Comparison of ENCODE assay signal across 1 cellular context in the genomic region with DNA sequence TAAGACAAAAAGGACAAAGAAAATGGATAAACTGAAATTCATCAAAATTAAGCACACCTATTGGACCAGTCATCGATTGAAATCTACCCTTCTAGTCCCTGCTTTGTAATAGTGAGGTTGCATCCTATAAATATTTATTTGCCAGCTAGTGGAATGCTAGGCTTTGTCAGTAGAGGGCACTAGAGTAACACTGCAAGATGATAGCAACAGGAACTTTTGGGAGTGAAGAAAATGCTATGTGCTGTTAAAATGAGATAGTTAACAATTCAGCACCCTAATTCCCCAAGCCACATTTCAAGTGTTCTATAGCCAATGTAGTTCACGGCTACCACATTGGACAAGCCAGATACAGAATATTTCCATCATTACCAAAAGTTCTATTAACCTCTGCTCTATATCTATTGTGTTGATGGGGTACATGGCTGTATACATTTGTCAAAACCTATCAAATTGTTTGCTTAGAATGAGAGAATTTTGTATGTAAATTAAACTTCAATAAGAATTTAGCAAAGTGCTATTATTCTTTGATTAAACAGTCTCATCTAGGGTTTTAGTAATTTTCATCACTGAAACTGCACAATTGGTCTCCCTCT.
TF ChIP-seq lines count a peak whose summit lies in the region.

No MANE protein-coding gene starts in this region.

TF ChIP-seq in SK-N-SH, 30 proteins besides CTCF, POLR2A, EP300 and RAD21 (continued from another document):
- TF ChIP-seq GATA2 (CRISPR knock-in tag; IDR thresholded peaks at IDR 0.05) (no peak), EZH2phosphoT487 (IDR thresholded peaks at IDR 0.05; ENCODE audit: borderline replicate concordance, low read depth) (no peak)
- TF ChIP-seq, protein P1, sequence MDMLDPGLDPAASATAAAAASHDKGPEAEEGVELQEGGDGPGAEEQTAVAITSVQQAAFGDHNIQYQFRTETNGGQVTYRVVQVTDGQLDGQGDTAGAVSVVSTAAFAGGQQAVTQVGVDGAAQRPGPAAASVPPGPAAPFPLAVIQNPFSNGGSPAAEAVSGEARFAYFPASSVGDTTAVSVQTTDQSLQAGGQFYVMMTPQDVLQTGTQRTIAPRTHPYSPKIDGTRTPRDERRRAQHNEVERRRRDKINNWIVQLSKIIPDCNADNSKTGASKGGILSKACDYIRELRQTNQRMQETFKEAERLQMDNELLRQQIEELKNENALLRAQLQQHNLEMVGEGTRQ (IDR thresholded peaks at IDR 0.05; ENCODE audit: borderline replicate concordance, low read depth, low read length), result no peak
